In genomic region chr2:113103958-113104627, GRCh38 we compare ENCODE assay signal across 2 cellular contexts.
TF ChIP-seq lines count a peak whose summit lies in the region.

No MANE protein-coding gene starts in this region.

TF ChIP-seq in K562, 482 proteins besides CTCF, POLR2A, EP300 and RAD21:
- TF ChIP-seq ERF (CRISPR knock-in tag; IDR thresholded peaks at IDR 0.05) (no peak), EGR1 (conservative IDR thresholded peaks at IDR 0.05) (peak; percentile 58)
TF ChIP-seq in K562: peak in this region for 1.

TF ChIP-seq in HEK293T, 16 proteins besides CTCF, POLR2A, EP300 and RAD21:
- TF ChIP-seq TARDBP (IDR thresholded peaks at IDR 0.05) (no peak), ZNF384 (IDR thresholded peaks at IDR 0.05) (no peak), LEF1 (IDR thresholded peaks at IDR 0.05; ENCODE audit: borderline replicate concordance) (no peak), NFRKB (IDR thresholded peaks at IDR 0.05) (no peak), FOXK2 (IDR thresholded peaks at IDR 0.05) (no peak), SP1 (IDR thresholded peaks at IDR 0.05) (no peak), FOXA1 (IDR thresholded peaks at IDR 0.05) (no peak), ELF4 (IDR thresholded peaks at IDR 0.05) (no peak), PKNOX1 (IDR thresholded peaks at IDR 0.05) (no peak), SUZ12 (IDR thresholded peaks at IDR 0.05) (no peak), ARNT (IDR thresholded peaks at IDR 0.05) (no peak), CTBP1 (IDR thresholded peaks at IDR 0.05; ENCODE audit: borderline replicate concordance) (no peak), FOXM1 (IDR thresholded peaks at IDR 0.05; ENCODE audit: borderline replicate concordance) (no peak), HDGF (IDR thresholded peaks at IDR 0.05; ENCODE audit: borderline replicate concordance) (no peak), L3MBTL2 (conservative IDR thresholded peaks at IDR 0.05) (no peak), BHLHE40 (IDR thresholded peaks at IDR 0.05; ENCODE audit: borderline replicate concordance) (no peak)
